Comparison of ENCODE assay signal across 1 cellular context in the genomic region with DNA sequence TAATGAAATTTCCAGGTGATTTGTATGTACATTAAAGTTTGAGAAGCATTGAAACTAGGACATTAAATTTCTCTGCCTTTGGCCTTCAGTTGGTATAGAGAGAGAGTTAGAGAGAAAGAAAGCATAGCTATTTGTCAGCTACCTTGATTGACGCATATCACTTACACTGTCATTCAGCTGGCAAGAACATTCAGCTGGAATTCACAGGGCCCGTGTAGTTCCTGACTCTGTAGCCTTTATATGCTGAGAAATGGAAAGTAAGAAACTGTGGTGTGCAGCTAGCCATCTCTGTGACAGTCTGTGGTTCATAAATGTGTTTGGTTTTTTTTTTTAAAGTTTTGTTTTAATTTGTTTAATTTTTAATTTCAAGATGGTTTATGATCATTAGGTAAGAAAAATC.
A peak's percentile ranks its signal among the peaks of the same experiment; 100 is the strongest.
TF ChIP-seq lines count a peak whose summit lies in the region.

No MANE protein-coding gene starts in this region.

TF ChIP-seq in K562, 482 proteins besides CTCF, POLR2A, EP300 and RAD21:
- TF ChIP-seq, protein P1, sequence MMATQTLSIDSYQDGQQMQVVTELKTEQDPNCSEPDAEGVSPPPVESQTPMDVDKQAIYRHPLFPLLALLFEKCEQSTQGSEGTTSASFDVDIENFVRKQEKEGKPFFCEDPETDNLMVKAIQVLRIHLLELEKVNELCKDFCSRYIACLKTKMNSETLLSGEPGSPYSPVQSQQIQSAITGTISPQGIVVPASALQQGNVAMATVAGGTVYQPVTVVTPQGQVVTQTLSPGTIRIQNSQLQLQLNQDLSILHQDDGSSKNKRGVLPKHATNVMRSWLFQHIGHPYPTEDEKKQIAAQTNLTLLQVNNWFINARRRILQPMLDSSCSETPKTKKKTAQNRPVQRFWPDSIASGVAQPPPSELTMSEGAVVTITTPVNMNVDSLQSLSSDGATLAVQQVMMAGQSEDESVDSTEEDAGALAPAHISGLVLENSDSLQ (IDR thresholded peaks at IDR 0.05) = peak; percentile 46
- TF ChIP-seq HDAC3 (IDR thresholded peaks at IDR 0.05; ENCODE audit: borderline replicate concordance, partially characterized antibody) (no peak), MEIS2 (IDR thresholded peaks at IDR 0.05; ENCODE audit: partially characterized antibody) (peak; percentile 53)
TF ChIP-seq in K562: peak in this region for 2.
